Comparison of ENCODE assay signal across 29 cellular contexts in genomic region chr2:196725882-196726281, GRCh38.
A peak's percentile ranks its signal among the peaks of the same experiment; 100 is the strongest.
DNase-seq lines count a peak whose midpoint lies in the region; ATAC-seq, FAIRE-seq and TF ChIP-seq lines count a peak whose summit lies in the region.
"Had no signal": no experiment of that assay in that cellular context is flagged by ENCODE, and none has a peak within 500 bp of the region (broad histone marks: within the 10 kb centered on the region; RNA-seq: fewer than 3 reads in every experiment).

No MANE protein-coding gene starts in this region.

- intact Hi-C loops in activated CD4-positive, alpha-beta memory T cell treated with anti-CD3 and anti-CD28 coated beads for 36 hours (cut with micrococcal nuclease), result no loop called here

- no peaks in the 10 kb centered on the region for H3K9me3 Mint-ChIP-seq in CD4-positive, CD25-positive, alpha-beta regulatory T cell
- no peaks in the 10 kb centered on the region for H3K9me3 Mint-ChIP-seq in activated CD4-positive, alpha-beta memory T cell treated with anti-CD3 and anti-CD28 coated beads for 36 hours
- no peaks in the 10 kb centered on the region for H3K9me3 Mint-ChIP-seq in effector memory CD8-positive, alpha-beta T cell
- H3K9me3 Mint-ChIP-seq: activated T-cell treated with anti-CD3 and anti-CD28 coated beads, Interleukin-2, amount 50 U/mL, for 4 hours; IgD-negative memory B cell; nephron had no signal

- no peaks in the 10 kb centered on the region for H3K9me3 ChIP-seq in CD4-positive, CD25-positive, alpha-beta regulatory T cell (ENCODE audit: control insufficient read depth in 2 of 2, low read length in 2 of 2)
- H3K9me3 ChIP-seq: ascending aorta, spleen, thoracic aorta, uterus had no signal

- H3K27me3 Mint-ChIP-seq in CD4-positive, CD25-positive, alpha-beta regulatory T cell, result no peaks in the 10 kb centered on the region
- H3K27me3 Mint-ChIP-seq in activated CD4-positive, alpha-beta memory T cell treated with anti-CD3 and anti-CD28 coated beads for 36 hours, result no peaks in the 10 kb centered on the region
- no peaks in the 10 kb centered on the region for H3K27me3 Mint-ChIP-seq in effector memory CD8-positive, alpha-beta T cell
- H3K27me3 Mint-ChIP-seq: IgD-negative memory B cell had no signal

- no peak for TF ChIP-seq CTCF in GM12865 (IDR thresholded peaks at IDR 0.05; ENCODE audit: insufficient read depth, low read depth, low read length, missing control alignments)

- H3K27me3 ChIP-seq in CD4-positive, CD25-positive, alpha-beta regulatory T cell (ENCODE audit: control insufficient read depth, insufficient read depth, low read length), result no peaks in the 10 kb centered on the region
- H3K27me3 ChIP-seq: ascending aorta, spleen, uterus had no signal

- POLR2A ChIA-PET in activated CD4-positive, alpha-beta memory T cell treated with anti-CD3 and anti-CD28 coated beads for 36 hours (lab: Charles Lee), result interaction anchor here (1.1 kb wide), 1 partner anchor 25 kb away, joined by 3 read pairs; no protein-coding TSS in a partner anchor

- H3K27ac ChIP-seq in CD4-positive, CD25-positive, alpha-beta regulatory T cell (ENCODE audit: insufficient read depth, low read length, poor library complexity, severe bottlenecking), result no peak overlapping the region
- H3K27ac ChIP-seq: ascending aorta, C4-2B, parathyroid adenoma, spleen, thoracic aorta, uterus had no signal

- no peaks in the 10 kb centered on the region for H3K36me3 ChIP-seq in CD4-positive, CD25-positive, alpha-beta regulatory T cell (ENCODE audit: control insufficient read depth, insufficient read depth, low read length)
- H3K36me3 ChIP-seq: ascending aorta, spleen, thoracic aorta, uterus had no signal

- peaks cover 0 to 10% (median 4%) of the 10 kb centered on the region in 4 donors for H3K4me1 Mint-ChIP-seq in CD4-positive, CD25-positive, alpha-beta regulatory T cell
- peaks cover 7% of the 10 kb centered on the region for H3K4me1 Mint-ChIP-seq in activated CD4-positive, alpha-beta memory T cell treated with anti-CD3 and anti-CD28 coated beads for 36 hours (ENCODE audit: low read depth)
- no peaks in the 10 kb centered on the region for H3K4me1 Mint-ChIP-seq in effector memory CD8-positive, alpha-beta T cell (ENCODE audit: low read depth in 2 of 2)
- H3K4me1 Mint-ChIP-seq: nephron had no signal

- no peak for TF ChIP-seq POLR2A in GM12891 (IDR thresholded peaks at IDR 0.05; ENCODE audit: low read depth, low read length)

- H3K4me1 ChIP-seq in CD4-positive, CD25-positive, alpha-beta regulatory T cell (ENCODE audit: control insufficient read depth, insufficient read depth, low read length, poor library complexity, severe bottlenecking), result no peaks in the 10 kb centered on the region
- H3K4me1 ChIP-seq: ascending aorta, parathyroid adenoma, spleen, uterus had no signal

- peak overlapping the region; percentile 2 for H3K4me3 ChIP-seq in CD4-positive, CD25-positive, alpha-beta regulatory T cell (ENCODE audit: low read depth, low read length)
- no peak overlapping the region for H3K4me3 ChIP-seq in GM12865 (ENCODE audit: low read depth, low read length)
- H3K4me3 ChIP-seq: ascending aorta, spleen, thoracic aorta, uterus had no signal

- no peaks in the 10 kb centered on the region for H3K36me3 Mint-ChIP-seq in CD4-positive, CD25-positive, alpha-beta regulatory T cell
- H3K36me3 Mint-ChIP-seq in activated CD4-positive, alpha-beta memory T cell treated with anti-CD3 and anti-CD28 coated beads for 36 hours, result peaks cover 13% of the 10 kb centered on the region
- no peaks in the 10 kb centered on the region for H3K36me3 Mint-ChIP-seq in effector memory CD8-positive, alpha-beta T cell (ENCODE audit: insufficient read depth)

- no peak overlapping the region for H3K4me3 Mint-ChIP-seq in CD4-positive, CD25-positive, alpha-beta regulatory T cell
- no peak overlapping the region for H3K4me3 Mint-ChIP-seq in activated CD4-positive, alpha-beta memory T cell treated with anti-CD3 and anti-CD28 coated beads for 36 hours
- H3K4me3 Mint-ChIP-seq in effector memory CD8-positive, alpha-beta T cell, result no peak overlapping the region
- H3K4me3 Mint-ChIP-seq: activated naive CD8-positive, alpha-beta T cell; activated T-cell treated with anti-CD3 and anti-CD28 coated beads, Interleukin-2, amount 50 U/mL, for 4 hours; IgD-negative memory B cell; nephron had no signal

- no peak for FAIRE-seq in GM12891 (lab: Jason Lieb, UNC)
- FAIRE-seq: H54, keratinocyte had no signal

- CTCF ChIA-PET in activated CD4-positive, alpha-beta memory T cell treated with anti-CD3 and anti-CD28 coated beads for 36 hours (lab: Charles Lee), result interaction anchor here (2.8 kb wide), 1 partner anchor 25 kb away, joined by 12 read pairs; no protein-coding TSS in a partner anchor

- DNase-seq in CD4-positive, CD25-positive, alpha-beta regulatory T cell, result peak in 1 of 3 donors; percentile 34
- DNase-seq in GM12865 (ENCODE audit: low read depth), result peak; percentile 68
- DNase-seq in activated CD4-positive, alpha-beta memory T cell treated with anti-CD3 and anti-CD28 coated beads for 36 hours, result peak; percentile 16
- DNase-seq in GM12891 (ENCODE audit: insufficient read length, low spot score), result no peak
- no peak for DNase-seq in effector memory CD8-positive, alpha-beta T cell
- no peak for DNase-seq in NAMALWA (ENCODE audit: low spot score)
- DNase-seq: activated T-cell treated with anti-CD3 and anti-CD28 coated beads, Interleukin-2, amount 50 U/mL, for 4 hours; cortex of kidney; NCI-H1417 treated with DMSO at 0.1 percent for 48 hours; NCI-H2081 treated with DMSO at 0.1 percent for 48 hours; NCI-H446; PC-3; right cardiac atrium; Right ventricle myocardium superior; spleen; stimulated activated CD4-positive, alpha-beta T cell treated with anti-CD3 and anti-CD28 coated beads, Interleukin-4, amount 100 ng/mL, for 24 hours; stimulated activated naive CD4-positive, alpha-beta T cell; T1000; uterus had no signal

- peak overlapping the region in 1 of 3 donors; percentile 40 for H3K27ac Mint-ChIP-seq in CD4-positive, CD25-positive, alpha-beta regulatory T cell
- no peak overlapping the region for H3K27ac Mint-ChIP-seq in activated CD4-positive, alpha-beta memory T cell treated with anti-CD3 and anti-CD28 coated beads for 36 hours
- peak overlapping the region in 1 of 2 donors; percentile 12 for H3K27ac Mint-ChIP-seq in effector memory CD8-positive, alpha-beta T cell
- H3K27ac Mint-ChIP-seq: activated naive CD8-positive, alpha-beta T cell; IgD-negative memory B cell; nephron had no signal

- ATAC-seq in CD4-positive, CD25-positive, alpha-beta regulatory T cell (ENCODE audit: low read depth in 2 of 2), result no peak
- peak; percentile 59 for ATAC-seq in HG02763 (IDR thresholded peaks at IDR 0.05; ENCODE audit: unreplicated experiment)
- no peak for ATAC-seq in effector memory CD8-positive, alpha-beta T cell (replicated peaks)
- ATAC-seq: PC-3, right cardiac atrium had no signal

TF ChIP-seq in GM12891, 5 proteins besides CTCF, POLR2A, EP300 and RAD21:
- TF ChIP-seq POLR2AphosphoS5 (IDR thresholded peaks at IDR 0.05; ENCODE audit: low read depth, low read length) (no peak), TAF1 (IDR thresholded peaks at IDR 0.05; ENCODE audit: low read depth, low read length) (no peak), POU2F2 (IDR thresholded peaks at IDR 0.05; ENCODE audit: low read depth, low read length) (no peak), PAX5 (IDR thresholded peaks at IDR 0.05; ENCODE audit: insufficient read depth, low read length, severe bottlenecking) (no peak), SPI1 (IDR thresholded peaks at IDR 0.05; ENCODE audit: low read depth, low read length) (no peak)

Comparison
In these comparisons a context has a peak if more than half of its experiments do, and no peak if none do; other contexts are left out.
1. DNase-seq: peak in GM12865 (single experiment) and activated CD4-positive, alpha-beta memory T cell treated with anti-CD3 and anti-CD28 coated beads for 36 hours (single experiment); none in GM12891 (single experiment), effector memory CD8-positive, alpha-beta T cell (0 of 3) and NAMALWA (single experiment).